ENCODE assay signal across 8 cellular contexts in the genomic region with DNA sequence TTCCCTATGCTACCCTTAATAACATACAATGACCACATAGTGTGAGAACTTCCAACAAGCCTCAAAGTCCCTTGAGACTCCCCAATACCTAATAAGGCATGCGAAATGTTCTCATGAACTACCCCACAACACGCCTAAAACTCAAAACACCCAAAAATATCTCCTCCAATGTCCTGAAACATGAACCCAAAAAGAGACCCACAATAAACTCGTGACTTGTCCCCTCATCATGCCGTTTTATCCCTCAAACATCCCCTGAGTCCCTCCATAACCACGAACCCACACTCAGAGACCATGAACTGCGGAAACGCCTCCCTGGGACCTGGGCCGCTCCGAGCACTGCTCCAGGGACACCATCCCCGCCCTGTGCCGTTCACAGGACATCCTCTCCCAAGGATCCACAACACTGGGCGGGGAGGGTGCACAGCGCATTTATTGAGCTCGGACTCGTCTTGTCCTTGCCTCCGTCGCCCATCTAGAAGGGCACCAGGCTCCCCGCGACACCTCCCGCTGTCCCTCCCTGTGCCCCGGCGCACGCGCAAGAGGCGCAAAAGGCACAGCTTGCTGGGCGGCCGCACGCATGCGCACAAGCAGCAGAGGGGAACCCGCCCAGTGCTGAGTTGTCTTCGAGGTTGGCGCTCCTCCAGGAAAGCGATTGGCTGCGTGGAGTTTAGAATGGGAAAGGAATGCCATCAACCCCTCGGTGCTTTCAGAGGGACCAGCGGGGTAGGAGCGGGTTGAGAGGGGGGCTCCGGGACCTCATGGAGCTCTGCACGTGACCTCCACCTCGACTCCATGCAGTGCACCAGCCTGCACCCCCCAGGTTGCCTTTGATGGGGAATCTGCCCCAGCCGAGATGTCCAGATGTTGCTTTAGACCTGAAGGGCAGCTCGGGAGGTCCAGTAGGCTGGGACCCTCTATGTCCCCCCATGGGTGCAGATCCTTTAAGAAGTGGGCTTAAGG. TPM values are rescaled to one million over a fixed set of nuclear protein-coding genes. Genes with fewer than 3 reads are reported as not detected.
DNase-seq lines count a peak whose midpoint lies in the region; ATAC-seq and TF ChIP-seq lines count a peak whose summit lies in the region.

No MANE protein-coding gene starts in this region.

- DNase-seq in EH (ENCODE audit: low read depth) = peak; percentile 95
- DNase-seq in HFFc6 = peak; percentile 90
- peak; percentile 82 for DNase-seq in NCI-H446 treated with DMSO at 0.1 percent for 48 hours (lab: John Stamatoyannopoulos, UW)
- peak; percentile 79 to 83 for DNase-seq in activated CD4-positive, alpha-beta T cell treated with anti-CD3 and anti-CD28 coated beads, Interleukin-2, amount 50 U/mL, for 4 hours
- DNase-seq in lung microvascular endothelial cell (ENCODE audit: low read depth in 2 of 2) = peak; percentile 91 to 92
- DNase-seq in stimulated activated CD8-positive, alpha-beta memory T cell treated with anti-CD3 and anti-CD28 coated beads, Interleukin-12 subunit alpha, Interleukin-12 subunit beta, amount 100 ng/mL, for 1 hour (ENCODE audit: low read depth) = peak; percentile 71

- no peaks in the 10 kb centered on the region for H3K9me3 Mint-ChIP-seq in HFFc6
- no peaks in the 10 kb centered on the region for H3K9me3 Mint-ChIP-seq in dendritic cell treated with granulocyte-macrophage colony-stimulating factor and Interleukin-4, amounts not matched to agents 40 ng/mL and 50 ng/mL, for 4 days

- H3K27ac Mint-ChIP-seq in HFFc6 = peak overlapping the region; percentile 59
- H3K27ac Mint-ChIP-seq in dendritic cell treated with granulocyte-macrophage colony-stimulating factor and Interleukin-4, amounts not matched to agents 40 ng/mL and 50 ng/mL, for 4 days = peak overlapping the region; percentile 88

- peaks cover 36% of the 10 kb centered on the region for H3K4me1 Mint-ChIP-seq in HFFc6 (ENCODE audit: low read depth)
- H3K4me1 Mint-ChIP-seq in dendritic cell treated with granulocyte-macrophage colony-stimulating factor and Interleukin-4, amounts not matched to agents 40 ng/mL and 50 ng/mL, for 4 days (ENCODE audit: low read depth) = peaks cover 59% of the 10 kb centered on the region

- peak overlapping the region; percentile 87 for H3K4me3 Mint-ChIP-seq in HFFc6
- H3K4me3 Mint-ChIP-seq in dendritic cell treated with granulocyte-macrophage colony-stimulating factor and Interleukin-4, amounts not matched to agents 40 ng/mL and 50 ng/mL, for 4 days = peak overlapping the region; percentile 77

- no peak for ATAC-seq in GM19328 (IDR thresholded peaks at IDR 0.05; ENCODE audit: unreplicated experiment)

- no peaks in the 10 kb centered on the region for H3K36me3 Mint-ChIP-seq in HFFc6 (ENCODE audit: low read depth)
- peaks cover 5% of the 10 kb centered on the region for H3K36me3 Mint-ChIP-seq in dendritic cell treated with granulocyte-macrophage colony-stimulating factor and Interleukin-4, amounts not matched to agents 40 ng/mL and 50 ng/mL, for 4 days (ENCODE audit: low read depth)

- intact Hi-C loops in dendritic cell treated with granulocyte-macrophage colony-stimulating factor and Interleukin-4, amounts not matched to agents 40 ng/mL and 50 ng/mL, for 4 days (cut with micrococcal nuclease) = no loop called here

- peaks cover 16% of the 10 kb centered on the region for H3K27me3 Mint-ChIP-seq in HFFc6 (ENCODE audit: insufficient read depth)
- peaks cover 10% of the 10 kb centered on the region for H3K27me3 Mint-ChIP-seq in dendritic cell treated with granulocyte-macrophage colony-stimulating factor and Interleukin-4, amounts not matched to agents 40 ng/mL and 50 ng/mL, for 4 days

- TF ChIP-seq CTCF in HFFc6 (IDR thresholded peaks at IDR 0.05) = no peak

RNA-seq across cellular contexts. Expression of a gene that starts 8.8 kb away (rescaled TPM):
- not detected for total RNA-seq in HFFc6 (2021; fragmentation: NEBNext Ultra II Directional; extraction: Animal tissue kit (Norgen Biotek cat#: 25700))
- total RNA-seq in lung microvascular endothelial cell = not detected in 2 replicates

RNA-seq across cellular contexts. Expression of a gene that starts 10.5 kb away (rescaled TPM):
- total RNA-seq in HFFc6 (2021; fragmentation: NEBNext Ultra II Directional; extraction: Animal tissue kit (Norgen Biotek cat#: 25700)) = under 1 TPM in 5 of 6 experiments, not detected in 1; 0.08 to 0.17 (median 0.10) TPM
- total RNA-seq in lung microvascular endothelial cell = not detected in 2 replicates

RNA-seq across cellular contexts. Expression of a gene that starts 14.2 kb away (rescaled TPM):
- 1 to 10 TPM in 4 of 6 experiments, under 1 TPM in 1, not detected in 1; 0.92 to 2.7 (median 2.1) TPM for total RNA-seq in HFFc6 (2021; fragmentation: NEBNext Ultra II Directional; extraction: Animal tissue kit (Norgen Biotek cat#: 25700))
- not detected in 2 replicates for total RNA-seq in lung microvascular endothelial cell

RNA-seq across cellular contexts. Expression of a gene that starts 18.7 kb away (rescaled TPM):
- under 1 TPM in 3 of 6 experiments, not detected in 3; 0.32 to 0.87 (median 0.68) TPM for total RNA-seq in HFFc6 (2021; fragmentation: NEBNext Ultra II Directional; extraction: Animal tissue kit (Norgen Biotek cat#: 25700))
- total RNA-seq in lung microvascular endothelial cell = not detected in 2 replicates

RNA-seq across cellular contexts. Expression of a gene that starts 30.2 kb away (rescaled TPM):
- total RNA-seq in HFFc6 (2021; fragmentation: NEBNext Ultra II Directional; extraction: Animal tissue kit (Norgen Biotek cat#: 25700)) = 100 to 1,000 TPM; 317 to 417 (median 353) TPM
- 14.2 and 17.9 TPM in 2 replicates for total RNA-seq in lung microvascular endothelial cell
